In genomic region chr16:30649725-30650368, GRCh38 we compare ENCODE assay signal across 8 cellular contexts. TPM values are rescaled to one million over a fixed set of nuclear protein-coding genes. Genes with fewer than 3 reads are reported as not detected.
DNase-seq lines count a peak whose midpoint lies in the region; ATAC-seq and TF ChIP-seq lines count a peak whose summit lies in the region.

No MANE protein-coding gene starts in this region.

- H3K36me3 ChIP-seq in DND-41 (ENCODE audit: insufficient read depth, low read length) (peaks cover 27% of the 10 kb centered on the region), KOPT-K1 (ENCODE audit: insufficient read depth, low read length) (peaks cover 29% of the 10 kb centered on the region), body of pancreas (replicated peaks in 1 of 2; ENCODE audit: insufficient read depth in 1 of 2, low read depth in 2 of 2) (peaks cover 0 to 1% of the 10 kb centered on the region in 2 donors), mesenchymal stem cell (ENCODE audit: control insufficient read depth in 1 of 2, insufficient read depth in 2 of 2, low read depth in 1 of 2, low read length in 2 of 2) (peaks cover 22% of the 10 kb centered on the region in 2 experiments)

- peak overlapping the region; percentile 57 for H2BK15ac ChIP-seq in mesenchymal stem cell (ENCODE audit: low read depth, poor library complexity, severe bottlenecking)

- DNase-seq in DND-41, result peak; percentile 21
- no peak for DNase-seq in body of pancreas
- no peak for DNase-seq in mesenchymal stem cell
- DNase-seq in type B pancreatic cell (ENCODE audit: extremely low spot score, unreplicated experiment), result no peak
- DNase-seq in NCI-H1417 (lab: John Stamatoyannopoulos, UW), result no peak
- no peak for DNase-seq in occipital lobe (lab: John Stamatoyannopoulos, UW)
- DNase-seq in NCI-H524 (lab: John Stamatoyannopoulos, UW), result no peak

- H2AFZ ChIP-seq in DND-41 (ENCODE audit: low read depth, low read length) (peak overlapping the region; percentile 82), mesenchymal stem cell (ENCODE audit: low read depth, low read length) (peak overlapping the region; percentile 72)

- H3K27ac ChIP-seq in DND-41 (ENCODE audit: low read length) (peak overlapping the region; percentile 75), KOPT-K1 (ENCODE audit: low read depth, low read length, poor library complexity, severe bottlenecking) (peak overlapping the region; percentile 88), body of pancreas (peak overlapping the region; percentile 50 to 98 (median 97)), mesenchymal stem cell (ENCODE audit: low read length, poor library complexity, severe bottlenecking) (peak overlapping the region; percentile 24)

- no peaks in the 10 kb centered on the region for H3K27me3 Mint-ChIP-seq in type B pancreatic cell

- peak overlapping the region; percentile 100 for H4K8ac ChIP-seq in mesenchymal stem cell (ENCODE audit: low read length)

- peaks cover 11% of the 10 kb centered on the region for H3K4me1 Mint-ChIP-seq in type B pancreatic cell (ENCODE audit: unreplicated experiment)

- H3K4me3 ChIP-seq in DND-41 (ENCODE audit: low read depth in 1 of 2, low read length in 2 of 2) (peak overlapping the region in 1 of 2 experiments; percentile 91; a peak in 2 of 4 replicates), body of pancreas (no peak overlapping the region), mesenchymal stem cell (ENCODE audit: insufficient read depth in 1 of 2, low read depth in 1 of 2, low read length in 2 of 2) (peak overlapping the region in 1 of 2 experiments; percentile 97)

- no peaks in the 10 kb centered on the region for H4K20me1 ChIP-seq in DND-41 (ENCODE audit: insufficient read depth, low read length)

- peaks cover 19% of the 10 kb centered on the region for H3K79me2 ChIP-seq in DND-41 (ENCODE audit: insufficient read depth, low read length)

- H3K23ac ChIP-seq in mesenchymal stem cell (ENCODE audit: low read length in 2 of 2), result no peak overlapping the region

- H2BK5ac ChIP-seq in mesenchymal stem cell (ENCODE audit: low read depth, low read length, poor library complexity, severe bottlenecking), result no peak overlapping the region

- H3K4me1 ChIP-seq in DND-41 (ENCODE audit: insufficient read depth, low read length), result peaks cover 27% of the 10 kb centered on the region
- peaks cover 20% of the 10 kb centered on the region for H3K4me1 ChIP-seq in body of pancreas
- peaks cover 11% of the 10 kb centered on the region for H3K4me1 ChIP-seq in mesenchymal stem cell (ENCODE audit: control insufficient read depth, insufficient read depth, low read depth, low read length)

- peak overlapping the region; percentile 7 for H2BK120ac ChIP-seq in mesenchymal stem cell (ENCODE audit: low read depth, low read length)

- H3K9me3 Mint-ChIP-seq in type B pancreatic cell, result no peaks in the 10 kb centered on the region

- H3K9me3 ChIP-seq in DND-41 (ENCODE audit: insufficient read depth, low read length, severe bottlenecking), result no peaks in the 10 kb centered on the region
- H3K9me3 ChIP-seq in KOPT-K1 (ENCODE audit: insufficient read depth, low read length, poor library complexity, severe bottlenecking), result no peaks in the 10 kb centered on the region
- H3K9me3 ChIP-seq in body of pancreas, result no peaks in the 10 kb centered on the region
- no peaks in the 10 kb centered on the region for H3K9me3 ChIP-seq in mesenchymal stem cell (ENCODE audit: control insufficient read depth, low read length)

- H3K36me3 Mint-ChIP-seq in type B pancreatic cell, result no peaks in the 10 kb centered on the region

- peak overlapping the region; percentile 88 for H3K9ac ChIP-seq in DND-41 (ENCODE audit: low read depth, low read length)
- H3K9ac ChIP-seq in mesenchymal stem cell (ENCODE audit: low read length), result peak overlapping the region; percentile 96

- TF ChIP-seq POLR2A in body of pancreas (IDR thresholded peaks at IDR 0.05), result no peak

- H3K4me3 Mint-ChIP-seq in type B pancreatic cell, result peak overlapping the region; percentile 99

- no peak overlapping the region for H3K14ac ChIP-seq in mesenchymal stem cell (ENCODE audit: low read length in 2 of 2)

- 37 to 47% methylated on average over 20 to 22 of the region's 22 CpGs for WGBS in body of pancreas, 2 donors
- 88% methylated on average over 22 of the region's 22 CpGs for WGBS in mesenchymal stem cell

- no peak for TF ChIP-seq CTCF in DND-41 (IDR thresholded peaks at IDR 0.05; ENCODE audit: borderline replicate concordance, extremely low read depth, low read length, poor library complexity, severe bottlenecking)
- TF ChIP-seq CTCF in body of pancreas (IDR thresholded peaks at IDR 0.05), result no peak
- no peak for TF ChIP-seq CTCF in type B pancreatic cell (conservative IDR thresholded peaks at IDR 0.05)

- H3K4me2 ChIP-seq in DND-41 (ENCODE audit: insufficient read depth, low read length) (peak overlapping the region; percentile 88), mesenchymal stem cell (ENCODE audit: low read length, poor library complexity, severe bottlenecking) (no peak overlapping the region)

- H2BK12ac ChIP-seq in mesenchymal stem cell (ENCODE audit: low read length in 2 of 2), result peak overlapping the region; percentile 15 to 24

- H3K27me3 ChIP-seq in DND-41 (ENCODE audit: insufficient read depth, low read length, poor library complexity), result no peaks in the 10 kb centered on the region
- H3K27me3 ChIP-seq in body of pancreas, result no peaks in the 10 kb centered on the region
- H3K27me3 ChIP-seq in mesenchymal stem cell (ENCODE audit: control insufficient read depth in 1 of 2, insufficient read depth in 1 of 2, low read length in 2 of 2), result no peaks in the 10 kb centered on the region

- H3K4ac ChIP-seq in mesenchymal stem cell (ENCODE audit: low read depth in 1 of 2, low read length in 2 of 2), result peak overlapping the region; percentile 85 to 95

- intact Hi-C loops in body of pancreas (cut with DNase I), result no loop called here

- peak overlapping the region; percentile 26 to 46 for H3K18ac ChIP-seq in mesenchymal stem cell (ENCODE audit: low read depth in 1 of 2, low read length in 2 of 2)

- H3K27ac Mint-ChIP-seq in type B pancreatic cell, result peak overlapping the region; percentile 91

- peak overlapping the region; percentile 67 for H2AK5ac ChIP-seq in mesenchymal stem cell (ENCODE audit: low read length, severe bottlenecking)

- H3K79me1 ChIP-seq in mesenchymal stem cell (replicated peaks; ENCODE audit: low read length, poor library complexity, severe bottlenecking), result peaks cover 22% of the 10 kb centered on the region

- no peak for ATAC-seq in DND-41 (ENCODE audit: insufficient read depth, low read depth)
- no peak for ATAC-seq in body of pancreas

- H4K91ac ChIP-seq in mesenchymal stem cell (ENCODE audit: low read length), result peak overlapping the region; percentile 30

RNA-seq across cellular contexts. Expression of gene PRR14, which starts 0.9 kb away (rescaled TPM):
- total RNA-seq in body of pancreas (10 to 100 TPM; 20.5 to 65.6 TPM), type B pancreatic cell (ENCODE audit: low replicate concordance) (41.1 and 45.0 TPM in 2 replicates), occipital lobe (9.2 TPM)
- 38.9 TPM for polyA plus RNA-seq in mesenchymal stem cell (2013, experiment 1 of 2)
- polyA plus RNA-seq in mesenchymal stem cell (2013, experiment 2 of 2), result 37.7 TPM

RNA-seq across cellular contexts. Expression of gene FBRS, which starts 8.4 kb away (rescaled TPM):
- total RNA-seq in body of pancreas (10 to 100 TPM; 20.8 to 76.8 TPM), type B pancreatic cell (ENCODE audit: low replicate concordance) (77.3 and 78.2 TPM in 2 replicates), occipital lobe (11.5 TPM)
- polyA plus RNA-seq in mesenchymal stem cell (2013, experiment 1 of 2), result 61.7 TPM
- polyA plus RNA-seq in mesenchymal stem cell (2013, experiment 2 of 2), result 57.4 TPM

RNA-seq across cellular contexts. Expression of gene ZNF689, which starts 39.7 kb away (rescaled TPM):
- total RNA-seq in body of pancreas (1 to 10 TPM; 4.6 to 7.0 TPM), type B pancreatic cell (ENCODE audit: low replicate concordance) (8.1 and 14.9 TPM in 2 replicates), occipital lobe (8.9 TPM)
- polyA plus RNA-seq in mesenchymal stem cell (2013, experiment 1 of 2), result 7.4 TPM
- 6.7 TPM for polyA plus RNA-seq in mesenchymal stem cell (2013, experiment 2 of 2)

RNA-seq across cellular contexts. Expression of gene SRCAP, which starts 49.1 kb away (rescaled TPM):
- total RNA-seq in body of pancreas, result 10 to 100 TPM; 27.5 to 30.0 TPM
- polyA plus RNA-seq in mesenchymal stem cell (2013, experiment 1 of 2), result 17.1 TPM
- polyA plus RNA-seq in mesenchymal stem cell (2013, experiment 2 of 2), result 16.0 TPM
- total RNA-seq in type B pancreatic cell (ENCODE audit: low replicate concordance), result 62.8 and 73.5 TPM in 2 replicates
- total RNA-seq in occipital lobe, result 21.7 TPM

Comparison
In these comparisons a context has a peak if more than half of its experiments do, and no peak if none do; other contexts are left out.
1. H3K27ac ChIP-seq: peak in every context shown above with its lines; median percentile 97 in body of pancreas; 88 in KOPT-K1; 75 in DND-41; 24 in mesenchymal stem cell.